ENCODE assay signal across 34 cellular contexts in the genomic region with DNA sequence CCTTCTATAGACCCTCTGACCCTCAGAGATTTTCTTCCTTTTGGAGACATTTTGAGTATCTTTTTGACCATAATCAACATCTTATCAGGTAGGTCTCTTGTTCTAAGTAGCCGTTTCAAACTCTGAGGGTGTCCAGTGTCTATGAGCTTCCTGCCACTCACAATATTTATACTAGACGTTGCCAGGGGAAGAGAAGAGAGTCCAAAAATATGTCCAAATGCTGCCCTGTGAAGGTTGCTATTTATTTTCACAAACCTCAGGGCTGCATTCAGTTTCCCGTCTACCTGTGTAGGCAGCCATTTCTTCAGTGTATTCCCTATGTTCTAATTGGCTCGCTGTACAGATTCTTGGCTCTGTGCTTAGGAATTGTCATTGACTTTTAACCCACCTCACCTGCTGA. TPM values are rescaled to one million over a fixed set of nuclear protein-coding genes. Genes with fewer than 3 reads are reported as not detected.
"Had no signal": no experiment of that assay in that cellular context is flagged by ENCODE, and none has a peak within 500 bp of the region (broad histone marks: within the 10 kb centered on the region; RNA-seq: fewer than 3 reads in every experiment).

No MANE protein-coding gene starts in this region.

- H3K27ac ChIP-seq: ascending aorta, colonic mucosa, epithelial cell of prostate, esophagus squamous epithelium, gastroesophageal sphincter had no signal

- H3K4me1 ChIP-seq: ascending aorta, colonic mucosa, gastroesophageal sphincter had no signal

- DNase-seq: activated CD4-positive, alpha-beta memory T cell treated with anti-CD3 and anti-CD28 coated beads for 36 hours; activated CD4-positive, alpha-beta T cell treated with anti-CD3 and anti-CD28 coated beads for 36 hours; activated CD4-positive, alpha-beta T cell treated with anti-CD3 and anti-CD28 coated beads, Interleukin-2, amount 10 ng/mL, durations not matched to agents 24 days and 14 days; activated CD4-positive, CD25-positive, alpha-beta regulatory T cell; activated CD4-positive, CD25-positive, alpha-beta regulatory T cell treated with anti-CD3 and anti-CD28 coated beads, Interleukin-2, amount 50 U/mL, for 72 hours; activated CD8-positive, alpha-beta memory T cell treated with anti-CD3 and anti-CD28 coated beads, Interleukin-2, amount 10 ng/mL, durations not matched to agents 7 days and 5 days; activated CD8-positive, alpha-beta memory T cell treated with anti-CD3 and anti-CD28 coated beads, Interleukin-2, amount 50 U/mL, for 4 hours; activated CD8-positive, alpha-beta T cell treated with anti-CD3 and anti-CD28 coated beads, Interleukin-2, amount 10 ng/mL, durations not matched to agents 7 days and 5 days; activated effector memory CD4-positive, alpha-beta T cell treated with anti-CD3 and anti-CD28 coated beads, Interleukin-2, amount 50 U/mL, for 16 hours; activated naive CD4-positive, alpha-beta T cell treated with anti-CD3 and anti-CD28 coated beads for 36 hours; activated naive CD8-positive, alpha-beta T cell treated with anti-CD3 and anti-CD28 coated beads for 36 hours; activated naive CD8-positive, alpha-beta T cell treated with anti-CD3 and anti-CD28 coated beads, Interleukin-2, amount 50 U/mL, for 24 hours; activated T-cell treated with anti-CD3 and anti-CD28 coated beads, Interleukin-2, amount 50 U/mL, for 1 hour; activated T-cell treated with anti-CD3 and anti-CD28 coated beads, Interleukin-2, amount 50 U/mL, for 48 hours; caudate nucleus; cerebellar nuclear complex; colonic mucosa; effector CD8-positive, alpha-beta T cell; esophagus squamous epithelium; foreskin melanocyte; T-helper 2 cell had no signal

- H3K36me3 ChIP-seq: ascending aorta, colonic mucosa, esophagus squamous epithelium, gastroesophageal sphincter had no signal

- H3K27me3 ChIP-seq: ascending aorta, colonic mucosa, esophagus squamous epithelium, gastroesophageal sphincter had no signal

- H3K4me3 ChIP-seq: ascending aorta, colonic mucosa, esophagus squamous epithelium, gastroesophageal sphincter had no signal

- ATAC-seq: activated CD4-positive, alpha-beta T cell treated with anti-CD3 and anti-CD28 coated beads for 36 hours; activated CD8-positive, alpha-beta memory T cell treated with anti-CD3 and anti-CD28 coated beads, Interleukin-2, amount 10 ng/mL, durations not matched to agents 7 days and 5 days; activated CD8-positive, alpha-beta T cell treated with anti-CD3 and anti-CD28 coated beads, Interleukin-2, amount 10 ng/mL, durations not matched to agents 7 days and 5 days; activated naive CD8-positive, alpha-beta T cell treated with anti-CD3 and anti-CD28 coated beads, Interleukin-2, amount 50 U/mL, for 24 hours; gastroesophageal sphincter had no signal

- H3K9me3 ChIP-seq: ascending aorta, colonic mucosa, esophagus squamous epithelium, gastroesophageal sphincter had no signal

RNA-seq across cellular contexts. Expression of a gene that starts 1.0 kb away (rescaled TPM):
- total RNA-seq: activated CD4-positive, alpha-beta memory T cell treated with anti-CD3 and anti-CD28 coated beads for 36 hours; activated CD4-positive, alpha-beta T cell treated with anti-CD3 and anti-CD28 coated beads for 36 hours; activated CD4-positive, alpha-beta T cell treated with anti-CD3 and anti-CD28 coated beads, Interleukin-2, amount 10 ng/mL, durations not matched to agents 24 days and 14 days; activated CD8-positive, alpha-beta memory T cell treated with anti-CD3 and anti-CD28 coated beads for 36 hours; activated CD8-positive, alpha-beta memory T cell treated with anti-CD3 and anti-CD28 coated beads, Interleukin-2, amount 10 ng/mL, durations not matched to agents 7 days and 5 days; activated CD8-positive, alpha-beta T cell treated with anti-CD3 and anti-CD28 coated beads, Interleukin-2, amount 10 ng/mL, durations not matched to agents 7 days and 5 days; activated naive CD4-positive, alpha-beta T cell treated with anti-CD3 and anti-CD28 coated beads for 36 hours; activated naive CD8-positive, alpha-beta T cell treated with anti-CD3 and anti-CD28 coated beads for 36 hours; activated T-helper 1 cell treated with anti-CD3 and anti-CD28 coated beads, Interleukin-12 subunit alpha, Interleukin-12 subunit beta, Interleukin-2, Interleukin-4 antibody, amounts not matched to agents 30 ng/mL and 10 ng/mL and 1 ng/mL, durations not matched to agents 14 hours and 24 hours and 36 hours; activated T-helper 2 cell treated with anti-CD3 and anti-CD28 coated beads, Interferon-gamma antibody, Interleukin-2, Interleukin-4, amounts not matched to agents 10 μg/mL and 5 μg/mL and 100 μg/mL, durations not matched to agents 14 hours and 24 hours and 36 hours; ascending aorta; colonic mucosa; dermis microvascular lymphatic vessel endothelial cell; endothelial cell of umbilical vein; fibroblast of lung; fibroblast of villous mesenchyme; glomerular endothelial cell; T-helper 1 cell treated with Interleukin-12 subunit alpha and Interleukin-12 subunit beta and Interleukin-4 antibody, amounts not matched to agents 30 ng/mL and 1 ng/mL, for 36 hours had no signal

RNA-seq across cellular contexts. Expression of a gene that starts 59.6 kb away (rescaled TPM):
- total RNA-seq: activated CD4-positive, alpha-beta memory T cell treated with anti-CD3 and anti-CD28 coated beads for 36 hours; activated CD4-positive, alpha-beta T cell treated with anti-CD3 and anti-CD28 coated beads for 36 hours; activated CD4-positive, alpha-beta T cell treated with anti-CD3 and anti-CD28 coated beads, Interleukin-2, amount 10 ng/mL, durations not matched to agents 24 days and 14 days; activated CD8-positive, alpha-beta memory T cell treated with anti-CD3 and anti-CD28 coated beads for 36 hours; activated CD8-positive, alpha-beta memory T cell treated with anti-CD3 and anti-CD28 coated beads, Interleukin-2, amount 10 ng/mL, durations not matched to agents 7 days and 5 days; activated CD8-positive, alpha-beta T cell treated with anti-CD3 and anti-CD28 coated beads, Interleukin-2, amount 10 ng/mL, durations not matched to agents 7 days and 5 days; activated naive CD4-positive, alpha-beta T cell treated with anti-CD3 and anti-CD28 coated beads for 36 hours; activated naive CD8-positive, alpha-beta T cell treated with anti-CD3 and anti-CD28 coated beads for 36 hours; activated T-helper 1 cell treated with anti-CD3 and anti-CD28 coated beads, Interleukin-12 subunit alpha, Interleukin-12 subunit beta, Interleukin-2, Interleukin-4 antibody, amounts not matched to agents 30 ng/mL and 10 ng/mL and 1 ng/mL, durations not matched to agents 14 hours and 24 hours and 36 hours; activated T-helper 2 cell treated with anti-CD3 and anti-CD28 coated beads, Interferon-gamma antibody, Interleukin-2, Interleukin-4, amounts not matched to agents 10 μg/mL and 5 μg/mL and 100 μg/mL, durations not matched to agents 14 hours and 24 hours and 36 hours; ascending aorta; bronchial epithelial cell; dermis microvascular lymphatic vessel endothelial cell; endothelial cell of umbilical vein; esophagus squamous epithelium; fibroblast of lung; fibroblast of villous mesenchyme; gastroesophageal sphincter; glomerular endothelial cell; T-helper 1 cell treated with Interleukin-12 subunit alpha and Interleukin-12 subunit beta and Interleukin-4 antibody, amounts not matched to agents 30 ng/mL and 1 ng/mL, for 36 hours had no signal
